In the genomic region with DNA sequence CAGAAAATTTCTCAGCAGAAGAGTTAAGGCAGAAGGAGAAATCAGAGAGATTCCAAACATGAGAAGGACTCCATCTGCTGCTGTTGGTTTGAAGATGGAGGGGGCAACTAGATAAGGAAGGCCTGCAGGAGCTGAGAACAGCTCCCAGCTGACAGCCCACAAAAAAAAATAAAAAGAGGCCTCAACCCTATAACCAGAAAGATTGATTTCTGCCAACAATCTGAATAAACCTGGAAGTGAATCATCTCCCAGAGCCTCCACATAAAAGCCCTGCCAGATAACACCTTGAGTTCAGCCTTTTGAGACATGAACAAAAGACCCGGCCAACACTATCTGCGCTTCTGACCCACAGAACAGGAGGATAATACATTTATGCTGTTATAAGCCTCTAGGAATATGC, we compare ENCODE assay signal across 29 cellular contexts.
A peak's percentile ranks its signal among the peaks of the same experiment; 100 is the strongest.
DNase-seq lines count a peak whose midpoint lies in the region; ATAC-seq, FAIRE-seq and TF ChIP-seq lines count a peak whose summit lies in the region.
"Had no signal": no experiment of that assay in that cellular context is flagged by ENCODE, and none has a peak within 500 bp of the region (broad histone marks: within the 10 kb centered on the region; RNA-seq: fewer than 3 reads in every experiment).

No MANE protein-coding gene starts in this region.

- no peaks in the 10 kb centered on the region for H3K27me3 ChIP-seq in DND-41 (ENCODE audit: insufficient read depth, low read length, poor library complexity)
- no peaks in the 10 kb centered on the region for H3K27me3 ChIP-seq in GM23338 (ENCODE audit: insufficient read depth)
- H3K27me3 ChIP-seq in keratinocyte (ENCODE audit: control insufficient read depth, extremely low read depth, insufficient read depth, low read length), result no peaks in the 10 kb centered on the region
- no peaks in the 10 kb centered on the region for H3K27me3 ChIP-seq in ovary
- H3K27me3 ChIP-seq: esophagus squamous epithelium, foreskin keratinocyte, heart left ventricle, tibial artery had no signal

- no peaks in the 10 kb centered on the region for H3K4me1 Mint-ChIP-seq in GM23338
- H3K4me1 Mint-ChIP-seq in activated T-helper 17 cell treated with anti-CD3 and anti-CD28 coated beads, Interleukin-2, amount 50 U/mL, for 72 hours, result no peaks in the 10 kb centered on the region

- dilution Hi-C loops in keratinocyte (cut with MboI; ENCODE audit: extremely low pct_ligation_motif_present, low sequenced_read_pairs), result no loop called here

- H3K4me1 ChIP-seq in DND-41 (ENCODE audit: insufficient read depth, low read length) (no peaks in the 10 kb centered on the region), GM23338 (ENCODE audit: insufficient read depth) (no peaks in the 10 kb centered on the region), keratinocyte (ENCODE audit: control insufficient read depth, extremely low read depth, insufficient read depth, low read length) (no peaks in the 10 kb centered on the region), ovary (ENCODE audit: insufficient read depth) (peaks cover 2% of the 10 kb centered on the region)
- H3K4me1 ChIP-seq: esophagus squamous epithelium, foreskin keratinocyte, psoas muscle, tibial artery had no signal

- ATAC-seq in DND-41 (ENCODE audit: insufficient read depth, low read depth) (peak; percentile 45; the same call in 2 of the 3 replicates), GM23338 (no peak), GM18498 (IDR thresholded peaks at IDR 0.05; ENCODE audit: unreplicated experiment) (no peak)
- ATAC-seq in activated T-helper 17 cell treated with anti-CD3 and anti-CD28 coated beads, Interleukin-2, amount 50 U/mL, for 72 hours (replicated peaks), result peak; percentile 55
- ATAC-seq: activated CD8-positive, alpha-beta T cell treated with anti-CD3 and anti-CD28 coated beads for 36 hours; foreskin keratinocyte; heart left ventricle; naive thymus-derived CD4-positive, alpha-beta T cell; psoas muscle had no signal

- H3K79me2 ChIP-seq in DND-41 (ENCODE audit: insufficient read depth, low read length) (no peaks in the 10 kb centered on the region), GM23338 (replicated peaks; ENCODE audit: insufficient read depth) (no peaks in the 10 kb centered on the region), keratinocyte (ENCODE audit: control insufficient read depth, insufficient read depth, low read length) (no peaks in the 10 kb centered on the region)

- WGBS in ovary, 3 donors, result 55 to 66% (median 60%) methylated on average over 2 of the region's 2 CpGs

- H3K9me2 ChIP-seq in GM23338 (ENCODE audit: insufficient read depth), result peaks cover 10% of the 10 kb centered on the region; the same call in 1 of the 2 replicates

- no peak for TF ChIP-seq POLR2A in ovary (IDR thresholded peaks at IDR 0.05)

- no peak overlapping the region for H3K4me3 Mint-ChIP-seq in GM23338
- H3K4me3 Mint-ChIP-seq in activated T-helper 17 cell treated with anti-CD3 and anti-CD28 coated beads, Interleukin-2, amount 50 U/mL, for 72 hours, result no peak overlapping the region
- H3K4me3 Mint-ChIP-seq: activated CD8-positive, alpha-beta T cell treated with anti-CD3 and anti-CD28 coated beads for 36 hours; activated naive CD8-positive, alpha-beta T cell treated with anti-CD3 and anti-CD28 coated beads for 36 hours; naive thymus-derived CD4-positive, alpha-beta T cell; T-helper 2 cell treated with Interferon-gamma antibody and Interleukin-4, amounts not matched to agents 5 μg/mL and 100 μg/mL, for 36 hours had no signal

- DNase-seq in DND-41 (no peak), GM23338 (ENCODE audit: low spot score) (no peak), keratinocyte (ENCODE audit: low read depth, low spot score) (no peak), DMS79 treated with DMSO at 0.1 percent for 48 hours (lab: John Stamatoyannopoulos, UW) (no peak), ovary (no peak)
- DNase-seq: activated CD4-positive, alpha-beta T cell treated with anti-CD3 and anti-CD28 coated beads for 1 hour; activated CD8-positive, alpha-beta memory T cell treated with anti-CD3 and anti-CD28 coated beads, Interleukin-2, amount 50 U/mL, for 48 hours; activated CD8-positive, alpha-beta T cell treated with anti-CD3 and anti-CD28 coated beads for 36 hours; activated naive CD8-positive, alpha-beta T cell treated with anti-CD3 and anti-CD28 coated beads for 36 hours; aorta; central memory CD4-positive, alpha-beta T cell; esophagus squamous epithelium; HCEC 1CT; heart left ventricle; kidney glomerular epithelial cell; naive thymus-derived CD4-positive, alpha-beta T cell; NCI-H1048; NCI-H526; nucleus accumbens; psoas muscle; stimulated activated CD4-positive, alpha-beta T cell treated with anti-CD3 and anti-CD28 coated beads, Interleukin-4, amount 100 ng/mL, for 1 hour; tibial artery had no signal

- H3K9me1 ChIP-seq in keratinocyte (ENCODE audit: control insufficient read depth, extremely low read depth, insufficient read depth, low read length), result no peaks in the 10 kb centered on the region

- no peaks in the 10 kb centered on the region; the same call in 2 of the 3 replicates for H3K9me3 Mint-ChIP-seq in GM23338
- no peaks in the 10 kb centered on the region for H3K9me3 Mint-ChIP-seq in activated T-helper 17 cell treated with anti-CD3 and anti-CD28 coated beads, Interleukin-2, amount 50 U/mL, for 72 hours
- H3K9me3 Mint-ChIP-seq: activated CD8-positive, alpha-beta T cell treated with anti-CD3 and anti-CD28 coated beads for 36 hours; activated naive CD8-positive, alpha-beta T cell treated with anti-CD3 and anti-CD28 coated beads for 36 hours; activated T-helper 2 cell treated with anti-CD3 and anti-CD28 coated beads, Interferon-gamma antibody, Interleukin-2, Interleukin-4, amounts not matched to agents 10 μg/mL and 5 μg/mL and 100 μg/mL, durations not matched to agents 14 hours and 24 hours and 36 hours; naive thymus-derived CD4-positive, alpha-beta T cell; T-helper 2 cell treated with Interferon-gamma antibody and Interleukin-4, amounts not matched to agents 5 μg/mL and 100 μg/mL, for 36 hours had no signal

- TF ChIP-seq CTCF in DND-41 (IDR thresholded peaks at IDR 0.05; ENCODE audit: borderline replicate concordance, extremely low read depth, low read length, poor library complexity, severe bottlenecking), result no peak
- no peak for TF ChIP-seq CTCF in GM23338 (conservative IDR thresholded peaks at IDR 0.05; ENCODE audit: low read depth in 2 of 2)
- TF ChIP-seq CTCF in keratinocyte (optimal IDR thresholded peaks at IDR 0.05 in 1 of 3, IDR thresholded peaks at IDR 0.05 in 1 of 3, conservative IDR thresholded peaks at IDR 0.05 in 1 of 3; ENCODE audit: extremely low read depth in 1 of 3, insufficient read depth in 2 of 3, low read length in 3 of 3), result no peak
- no peak for TF ChIP-seq CTCF in ovary (IDR thresholded peaks at IDR 0.05)

- H3K36me3 ChIP-seq in DND-41 (ENCODE audit: insufficient read depth, low read length), result no peaks in the 10 kb centered on the region
- no peaks in the 10 kb centered on the region for H3K36me3 ChIP-seq in GM23338 (ENCODE audit: insufficient read depth)
- no peaks in the 10 kb centered on the region for H3K36me3 ChIP-seq in keratinocyte (ENCODE audit: control insufficient read depth in 2 of 2, extremely low read depth in 1 of 2, insufficient read depth in 2 of 2, low read length in 2 of 2)
- H3K36me3 ChIP-seq in ovary, result no peaks in the 10 kb centered on the region
- H3K36me3 ChIP-seq: esophagus squamous epithelium, heart left ventricle, tibial artery had no signal

- H3K9ac ChIP-seq in DND-41 (ENCODE audit: low read depth, low read length), result no peak overlapping the region
- no peak overlapping the region for H3K9ac ChIP-seq in keratinocyte (ENCODE audit: control insufficient read depth, extremely low read depth, insufficient read depth, low read length)

- no peak overlapping the region for H2AFZ ChIP-seq in DND-41 (ENCODE audit: low read depth, low read length)
- peak overlapping the region; percentile 47; the same call in 1 of the 2 replicates for H2AFZ ChIP-seq in GM23338
- no peak overlapping the region for H2AFZ ChIP-seq in keratinocyte (ENCODE audit: control insufficient read depth, low read length)

- no peaks in the 10 kb centered on the region for H3K36me3 Mint-ChIP-seq in GM23338 (ENCODE audit: low read depth)
- no peaks in the 10 kb centered on the region for H3K36me3 Mint-ChIP-seq in activated T-helper 17 cell treated with anti-CD3 and anti-CD28 coated beads, Interleukin-2, amount 50 U/mL, for 72 hours (ENCODE audit: low read depth)
- H3K36me3 Mint-ChIP-seq: activated naive CD8-positive, alpha-beta T cell treated with anti-CD3 and anti-CD28 coated beads for 36 hours; naive thymus-derived CD4-positive, alpha-beta T cell had no signal

- H3K27me3 Mint-ChIP-seq in GM23338 (ENCODE audit: insufficient read depth, low read depth, poor library complexity), result no peaks in the 10 kb centered on the region
- no peaks in the 10 kb centered on the region for H3K27me3 Mint-ChIP-seq in activated T-helper 17 cell treated with anti-CD3 and anti-CD28 coated beads, Interleukin-2, amount 50 U/mL, for 72 hours
- H3K27me3 Mint-ChIP-seq: activated CD8-positive, alpha-beta T cell treated with anti-CD3 and anti-CD28 coated beads for 36 hours; activated naive CD8-positive, alpha-beta T cell treated with anti-CD3 and anti-CD28 coated beads for 36 hours had no signal

- no peaks in the 10 kb centered on the region for H3K9me3 ChIP-seq in DND-41 (ENCODE audit: insufficient read depth, low read length, severe bottlenecking)
- no peaks in the 10 kb centered on the region for H3K9me3 ChIP-seq in keratinocyte (ENCODE audit: control insufficient read depth, low read depth, low read length)
- no peaks in the 10 kb centered on the region for H3K9me3 ChIP-seq in ovary
- H3K9me3 ChIP-seq: esophagus squamous epithelium, heart left ventricle, psoas muscle, tibial artery had no signal

- H3K27ac ChIP-seq in DND-41 (ENCODE audit: low read length), result no peak overlapping the region
- no peak overlapping the region for H3K27ac ChIP-seq in GM23338 (ENCODE audit: low read depth)
- no peak overlapping the region for H3K27ac ChIP-seq in keratinocyte (ENCODE audit: control insufficient read depth, insufficient read depth, low read length)
- no peak overlapping the region for H3K27ac ChIP-seq in ovary
- H3K27ac ChIP-seq: esophagus squamous epithelium, foreskin keratinocyte, heart left ventricle, psoas muscle, tibial artery had no signal

- H3K4me3 ChIP-seq in DND-41 (ENCODE audit: low read depth in 1 of 2, low read length in 2 of 2) (no peak overlapping the region), GM23338 (no peak overlapping the region), keratinocyte (ENCODE audit: control insufficient read depth in 2 of 3, extremely low read depth in 1 of 3, insufficient read depth in 2 of 3, low read depth in 1 of 3, low read length in 3 of 3) (no peak overlapping the region), ovary (no peak overlapping the region)
- H3K4me3 ChIP-seq: esophagus squamous epithelium, heart left ventricle, psoas muscle, tibial artery had no signal

- no peak overlapping the region for H3K4me2 ChIP-seq in DND-41 (ENCODE audit: insufficient read depth, low read length)
- H3K4me2 ChIP-seq in GM23338, result no peak overlapping the region
- H3K4me2 ChIP-seq in keratinocyte (ENCODE audit: control insufficient read depth, extremely low read depth, insufficient read depth, low read depth, low read length), result no peak overlapping the region

- H3F3A ChIP-seq in GM23338 (replicated peaks; ENCODE audit: low read depth), result no peaks in the 10 kb centered on the region

- peak; percentile 51 for FAIRE-seq in keratinocyte (lab: Jason Lieb, UNC)
- FAIRE-seq: GM12892, RCC 7860 had no signal

- intact Hi-C loops in ovary (cut with DNase I), result no loop called here

- H4K20me1 ChIP-seq in DND-41 (ENCODE audit: insufficient read depth, low read length), result no peaks in the 10 kb centered on the region
- no peaks in the 10 kb centered on the region for H4K20me1 ChIP-seq in GM23338 (replicated peaks; ENCODE audit: insufficient read depth)
- H4K20me1 ChIP-seq in keratinocyte (ENCODE audit: control insufficient read depth, extremely low read depth, insufficient read depth, low read length), result no peaks in the 10 kb centered on the region

- H3K27ac Mint-ChIP-seq in GM23338, result no peak overlapping the region
- H3K27ac Mint-ChIP-seq in activated T-helper 17 cell treated with anti-CD3 and anti-CD28 coated beads, Interleukin-2, amount 50 U/mL, for 72 hours, result no peak overlapping the region
- H3K27ac Mint-ChIP-seq: activated CD8-positive, alpha-beta T cell treated with anti-CD3 and anti-CD28 coated beads for 36 hours; activated naive CD8-positive, alpha-beta T cell treated with anti-CD3 and anti-CD28 coated beads for 36 hours; activated T-helper 2 cell treated with anti-CD3 and anti-CD28 coated beads, Interferon-gamma antibody, Interleukin-2, Interleukin-4, amounts not matched to agents 10 μg/mL and 5 μg/mL and 100 μg/mL, durations not matched to agents 14 hours and 24 hours and 36 hours; T-helper 2 cell treated with Interferon-gamma antibody and Interleukin-4, amounts not matched to agents 5 μg/mL and 100 μg/mL, for 36 hours had no signal

- no peak for TF ChIP-seq EP300 in ovary (IDR thresholded peaks at IDR 0.05)

Comparison
In these comparisons a context has a peak if more than half of its experiments do, and no peak if none do; other contexts are left out.
1. ATAC-seq: peak in DND-41 (single experiment) and activated T-helper 17 cell treated with anti-CD3 and anti-CD28 coated beads, Interleukin-2, amount 50 U/mL, for 72 hours (single experiment); none in GM23338 (single experiment) and GM18498 (single experiment).